ENCODE assay signal across 8 cellular contexts in the genomic region with DNA sequence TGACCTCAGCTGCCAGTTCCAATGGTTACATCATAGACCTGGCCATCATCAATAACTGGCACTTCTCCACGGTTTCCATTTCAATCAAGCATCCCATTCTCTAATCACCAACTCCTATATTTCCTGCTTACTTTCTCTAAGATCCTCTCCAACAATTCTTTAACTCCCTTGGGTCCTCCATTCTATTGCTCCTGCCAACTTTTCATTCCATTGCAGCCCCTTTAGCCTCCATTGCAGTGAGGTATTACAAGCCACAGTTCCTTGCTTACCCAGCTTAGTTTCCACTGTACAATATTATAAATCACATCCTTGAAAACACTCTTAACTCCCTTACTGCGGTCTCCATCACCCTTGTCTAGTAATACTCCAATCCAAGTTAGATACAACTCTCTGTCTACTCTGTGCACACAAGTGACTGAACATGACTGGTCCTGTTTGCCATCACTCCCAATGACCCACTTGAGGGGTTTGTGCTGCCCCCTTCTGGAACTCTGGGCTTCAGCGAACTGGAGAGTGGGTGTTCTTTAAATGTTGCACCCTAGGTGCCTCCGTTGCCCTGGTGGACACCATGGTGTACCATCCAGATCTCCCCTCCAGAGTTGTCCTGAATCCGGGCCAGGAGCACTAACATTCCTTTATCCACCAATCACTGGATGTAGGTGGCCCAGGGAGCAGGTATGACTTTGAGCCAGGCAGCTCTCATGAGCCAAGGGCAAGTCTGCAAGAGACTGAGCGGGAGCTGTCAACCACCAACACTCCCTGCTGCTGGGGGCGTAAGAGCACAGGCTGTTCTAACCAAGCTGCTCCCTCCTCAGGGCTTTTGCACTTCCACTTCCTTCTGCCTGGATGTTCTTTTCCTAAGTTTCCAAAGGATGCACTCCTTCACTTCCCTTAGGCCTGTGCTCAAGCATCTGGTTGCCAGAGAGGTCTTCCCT. TPM values are rescaled to one million over a fixed set of nuclear protein-coding genes. Genes with fewer than 3 reads are reported as not detected.
A peak's percentile ranks its signal among the peaks of the same experiment; 100 is the strongest.
DNase-seq lines count a peak whose midpoint lies in the region; ATAC-seq, FAIRE-seq and TF ChIP-seq lines count a peak whose summit lies in the region.

No MANE protein-coding gene starts in this region.

- FAIRE-seq in small intestine (lab: Jason Lieb, UNC): no peak

- H3K9ac ChIP-seq in OCI-LY3 (ENCODE audit: low read length): no peak overlapping the region
- H3K9ac ChIP-seq in trophoblast cell (ENCODE audit: low read length): no peak overlapping the region

- ATAC-seq in GM18505 (IDR thresholded peaks at IDR 0.05; ENCODE audit: unreplicated experiment): peak; percentile 57
- no peak for ATAC-seq in HG02588 (IDR thresholded peaks at IDR 0.05; ENCODE audit: unreplicated experiment)

- no peak overlapping the region for H3K18ac ChIP-seq in trophoblast cell (ENCODE audit: low read length)

- no peak for TF ChIP-seq POLR2A in GM18505 (IDR thresholded peaks at IDR 0.05; ENCODE audit: borderline replicate concordance, extremely low read depth, insufficient read depth, insufficient read length)

- H2BK5ac ChIP-seq in trophoblast cell (ENCODE audit: low read depth, low read length, poor library complexity): no peak overlapping the region

- no peak overlapping the region for H3K23ac ChIP-seq in trophoblast cell (ENCODE audit: low read length)

- DNase-seq in activated gamma-delta T cell treated with anti-CD3 and anti-CD28 coated beads, Interleukin-2, amount 50 U/mL, for 16 hours (ENCODE audit: low read depth): peak; percentile 24
- DNase-seq in small intestine (peak; percentile 41), trophoblast cell (no peak), NCI-H345 treated with DMSO at 0.1 percent for 48 hours (lab: John Stamatoyannopoulos, UW; ENCODE audit: unreplicated experiment) (no peak), GOT3 (lab: John Stamatoyannopoulos, UW) (no peak)

- H3K4me3 ChIP-seq in OCI-LY3 (ENCODE audit: low read length): no peak overlapping the region
- H3K4me3 ChIP-seq in small intestine (ENCODE audit: low read depth in 1 of 2, low read length in 2 of 2): no peak overlapping the region
- no peak overlapping the region for H3K4me3 ChIP-seq in trophoblast cell (ENCODE audit: low read depth, low read length)

- no peak overlapping the region for H2AK5ac ChIP-seq in trophoblast cell (ENCODE audit: low read length)

- no peak overlapping the region for H3K14ac ChIP-seq in trophoblast cell (ENCODE audit: low read length)

- no peak overlapping the region for H4K91ac ChIP-seq in trophoblast cell (ENCODE audit: low read depth, low read length)

- H3K27ac ChIP-seq in OCI-LY3 (ENCODE audit: low read length) (no peak overlapping the region), small intestine (ENCODE audit: low read depth in 1 of 2, low read length in 1 of 2) (no peak overlapping the region), trophoblast cell (ENCODE audit: low read depth, low read length) (no peak overlapping the region)

- H3K9me3 ChIP-seq in OCI-LY3 (ENCODE audit: insufficient read depth, low read length) (no peaks in the 10 kb centered on the region), small intestine (ENCODE audit: control insufficient read depth, low read depth) (no peaks in the 10 kb centered on the region), trophoblast cell (ENCODE audit: insufficient read depth, low read depth, low read length) (no peaks in the 10 kb centered on the region)

- no peak overlapping the region for H2AFZ ChIP-seq in OCI-LY3 (ENCODE audit: low read depth, low read length)
- no peak overlapping the region for H2AFZ ChIP-seq in trophoblast cell (ENCODE audit: insufficient read depth, low read length, poor library complexity)

- H3K79me2 ChIP-seq in OCI-LY3 (ENCODE audit: low read length): no peaks in the 10 kb centered on the region
- no peaks in the 10 kb centered on the region for H3K79me2 ChIP-seq in trophoblast cell (ENCODE audit: control insufficient read depth, insufficient read depth, low read length, poor library complexity)

- WGBS in small intestine, 3 donors: 72 to 77% (median 76%) methylated on average over 7 of the region's 7 CpGs
- WGBS in trophoblast cell (ENCODE audit: extremely low coverage, insufficient coverage, insufficient read length): no CpG with 5 or more reads among the region's 7 CpGs

- no peaks in the 10 kb centered on the region for H3K79me1 ChIP-seq in trophoblast cell (ENCODE audit: low read length)

- H3K27me3 ChIP-seq in OCI-LY3 (ENCODE audit: low read depth, low read length) (no peaks in the 10 kb centered on the region), small intestine (ENCODE audit: control insufficient read depth in 2 of 2, insufficient read depth in 2 of 2, low read length in 2 of 2) (peaks cover 0 to 2% of the 10 kb centered on the region in 2 donors), trophoblast cell (ENCODE audit: insufficient read depth, low read length) (no peaks in the 10 kb centered on the region)

- no peak overlapping the region for H2BK12ac ChIP-seq in trophoblast cell (ENCODE audit: low read length)

- peak; percentile 33 for TF ChIP-seq CTCF in OCI-LY3 (IDR thresholded peaks at IDR 0.05; ENCODE audit: low read depth, low read length)

- no peak overlapping the region for H2BK120ac ChIP-seq in trophoblast cell (ENCODE audit: insufficient read depth, low read length, poor library complexity)

- H4K20me1 ChIP-seq in OCI-LY3 (ENCODE audit: insufficient read depth, low read length): no peaks in the 10 kb centered on the region

- H4K8ac ChIP-seq in trophoblast cell (ENCODE audit: low read depth, low read length): no peak overlapping the region

- no peak overlapping the region for H3K4me2 ChIP-seq in OCI-LY3 (ENCODE audit: low read length)
- no peak overlapping the region for H3K4me2 ChIP-seq in trophoblast cell (ENCODE audit: low read length)

- no peak overlapping the region for H3K4ac ChIP-seq in trophoblast cell (ENCODE audit: low read depth, low read length)

- no peaks in the 10 kb centered on the region for H3K4me1 ChIP-seq in OCI-LY3 (ENCODE audit: low read length)
- no peaks in the 10 kb centered on the region for H3K4me1 ChIP-seq in small intestine (ENCODE audit: control insufficient read depth in 2 of 2, insufficient read depth in 1 of 2, low read depth in 1 of 2, low read length in 1 of 2)
- H3K4me1 ChIP-seq in trophoblast cell (ENCODE audit: control insufficient read depth in 1 of 2, insufficient read depth in 2 of 2, low read length in 2 of 2): no peaks in the 10 kb centered on the region

- H3K36me3 ChIP-seq in OCI-LY3 (replicated peaks; ENCODE audit: low read depth, low read length): no peaks in the 10 kb centered on the region
- no peaks in the 10 kb centered on the region for H3K36me3 ChIP-seq in small intestine (ENCODE audit: control insufficient read depth in 2 of 2, insufficient read depth in 2 of 2, low read length in 2 of 2)
- H3K36me3 ChIP-seq in trophoblast cell (ENCODE audit: control insufficient read depth in 1 of 2, insufficient read depth in 2 of 2, low read length in 2 of 2): no peaks in the 10 kb centered on the region

- no peak overlapping the region for H4K12ac ChIP-seq in trophoblast cell (ENCODE audit: low read depth, low read length)

RNA-seq across cellular contexts. Expression of gene FNDC7, which starts 3.7 kb away (rescaled TPM):
- polyA plus RNA-seq in small intestine: not detected
- 0.05 and 0.10 TPM in 2 replicates for polyA plus RNA-seq in trophoblast cell (2013)

RNA-seq across cellular contexts. Expression of gene PRPF38B, which starts 16.9 kb away (rescaled TPM):
- 10 to 100 TPM; 22.7 to 30.0 (median 23.2) TPM for polyA plus RNA-seq in small intestine
- 38.3 and 40.0 TPM in 2 replicates for polyA plus RNA-seq in trophoblast cell (2013)

RNA-seq across cellular contexts. Expression of gene STXBP3, which starts 37.5 kb away (rescaled TPM):
- polyA plus RNA-seq in small intestine: 10 to 100 TPM; 29.1 to 54.6 (median 42.7) TPM
- polyA plus RNA-seq in trophoblast cell (2013): 28.9 and 30.9 TPM in 2 replicates

RNA-seq across cellular contexts. Expression of gene HENMT1, which starts 48.1 kb away (rescaled TPM):
- polyA plus RNA-seq in small intestine: 10 to 100 TPM in 1 of 3 donors, 1 to 10 TPM in 2; 9.2 to 10.8 (median 10.0) TPM
- polyA plus RNA-seq in trophoblast cell (2013): 2.0 and 2.1 TPM in 2 replicates

Comparison
In these comparisons a context has a peak if more than half of its experiments do, and no peak if none do; other contexts are left out.
1. DNase-seq: peak in activated gamma-delta T cell treated with anti-CD3 and anti-CD28 coated beads, Interleukin-2, amount 50 U/mL, for 16 hours (single experiment) and small intestine (single experiment); none in trophoblast cell (0 of 2), NCI-H345 treated with DMSO at 0.1 percent for 48 hours (single experiment) and GOT3 (single experiment).